ENCODE assay signal across 10 cellular contexts in the genomic region with DNA sequence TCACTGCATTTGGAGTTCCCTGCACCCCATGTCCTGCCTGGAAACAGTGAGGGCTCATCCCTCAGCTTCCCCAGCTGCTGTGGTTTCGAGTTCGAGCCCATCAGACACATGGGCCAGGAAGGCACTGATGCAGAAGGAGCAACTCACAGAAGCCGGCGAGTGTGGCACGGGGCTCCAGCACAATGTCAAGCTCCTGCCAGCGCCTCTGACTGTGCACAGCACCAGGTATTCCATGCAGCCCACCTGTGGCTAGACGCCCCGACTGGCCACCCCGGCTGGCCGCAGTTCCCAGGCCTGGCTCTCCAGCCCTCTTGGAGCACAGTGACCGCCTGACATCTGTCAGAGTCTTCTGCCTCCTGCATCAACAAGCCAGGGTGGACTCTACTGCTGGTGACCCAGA.
"Had no signal": no experiment of that assay in that cellular context is flagged by ENCODE, and none has a peak within 500 bp of the region (broad histone marks: within the 10 kb centered on the region; RNA-seq: fewer than 3 reads in every experiment).

No MANE protein-coding gene starts in this region.

- H3K27ac ChIP-seq: GM23248 had no signal

- H2AFZ ChIP-seq: GM23248, GM23338 had no signal

- H3K9ac ChIP-seq: GM23248 had no signal

- DNase-seq: GM23248, GOT3, H7, H9, HCEC 1CT, HFFc6 had no signal

- H3K36me3 ChIP-seq: HAP-1 had no signal

- H3K4me3 ChIP-seq: GM23248, GM23338, HAP-1 had no signal

- ATAC-seq: GM23338, HCT116 had no signal

- H3K9me3 ChIP-seq: HAP-1 had no signal

- H3K4me1 ChIP-seq: HAP-1 had no signal

- FAIRE-seq: H54 had no signal
